ENCODE assay signal across 8 cellular contexts in genomic region chr18:79951545-79952456, GRCh38. TPM values are rescaled to one million over a fixed set of nuclear protein-coding genes. Genes with fewer than 3 reads are reported as not detected.
DNase-seq lines count a peak whose midpoint lies in the region; ATAC-seq, FAIRE-seq and TF ChIP-seq lines count a peak whose summit lies in the region.

TSS of gene SLC66A2 (minus strand) at chr18:79951653. CDS start at chr18:79950926, 727 bp downstream.

- peak within 1 kb of the TSS; percentile 74 for H3K27ac ChIP-seq in SJSA1
- peak within 1 kb of the TSS; percentile 87 for H3K27ac ChIP-seq in neutrophil
- H3K27ac ChIP-seq in substantia nigra (ENCODE audit: low read depth, low read length, poor library complexity, severe bottlenecking) = peak within 1 kb of the TSS; percentile 49

- DNase-seq in DMS153 treated with DMSO at 0.1 percent for 48 hours (lab: John Stamatoyannopoulos, UW; ENCODE audit: unreplicated experiment) = peak; percentile 22
- peak; percentile 63 for DNase-seq in Jurkat, Clone E6-1 (ENCODE audit: low read depth, low spot score)
- peak; percentile 62 to 92 for DNase-seq in SJSA1 (ENCODE audit: low read depth in 1 of 2, low spot score in 2 of 2)
- peak; percentile 92 for DNase-seq in activated gamma-delta T cell treated with anti-CD3 and anti-CD28 coated beads, Interleukin-2, amount 50 U/mL, for 16 hours (ENCODE audit: low read depth)
- DNase-seq in frontal cortex (ENCODE audit: low spot score in 2 of 2) = peak; percentile 98 to 99
- DNase-seq in substantia nigra (lab: John Stamatoyannopoulos, UW) = peak; percentile 44 to 97 (median 82)

- peaks cover 14% of the 10 kb centered on the region for H3K4me1 ChIP-seq in SJSA1 (replicated peaks)
- peaks cover 14 to 26% of the 10 kb centered on the region in 2 experiments for H3K4me1 ChIP-seq in neutrophil (ENCODE audit: control insufficient read depth in 1 of 2, insufficient read depth in 1 of 2, low read depth in 1 of 2, low read length in 1 of 2)

- peak; percentile 80 for ATAC-seq in GM21526 (IDR thresholded peaks at IDR 0.05; ENCODE audit: low FRiP score, unreplicated experiment)

- H3K9me3 ChIP-seq in SJSA1 (replicated peaks) = peaks cover 4% of the 10 kb centered on the region
- no peaks in the 10 kb centered on the region for H3K9me3 ChIP-seq in neutrophil

- no peak for TF ChIP-seq CTCF in neutrophil (IDR thresholded peaks at IDR 0.05)

- no peaks in the 10 kb centered on the region for H3K27me3 ChIP-seq in SJSA1 (replicated peaks)
- peaks cover 15% of the 10 kb centered on the region for H3K27me3 ChIP-seq in neutrophil

- peak within 1 kb of the TSS; percentile 59 for H3K4me3 ChIP-seq in Jurkat, Clone E6-1 (ENCODE audit: low read length)
- H3K4me3 ChIP-seq in SJSA1 (peak within 1 kb of the TSS; percentile 74), neutrophil (ENCODE audit: low read depth in 1 of 2, low read length in 1 of 2) (peak within 1 kb of the TSS; percentile 62 to 99)

- H3K36me3 ChIP-seq in SJSA1 = peaks cover 22% of the 10 kb centered on the region
- peaks cover 6% of the 10 kb centered on the region for H3K36me3 ChIP-seq in neutrophil

- FAIRE-seq in frontal cortex (lab: Jason Lieb, UNC) = no peak

RNA-seq across cellular contexts. Expression of gene SLC66A2, which starts in this region (rescaled TPM):
- 27.0 TPM for polyA plus RNA-seq in Jurkat, Clone E6-1 (2012; ENCODE audit: insufficient read depth, insufficient read length)
- 37.7 and 41.2 TPM in 2 replicates for total RNA-seq in SJSA1 (2014; rRNA removed; shearing (Covaris generic))
- 29.8 TPM for total RNA-seq in frontal cortex

Comparison
In these comparisons a context has a peak if more than half of its experiments do, and no peak if none do; other contexts are left out.
1. Peak in every context shown above with its lines: DNase-seq, ATAC-seq, H3K4me3 ChIP-seq and H3K27ac ChIP-seq.
2. DNase-seq: peak in every context shown above with its lines; median percentile 98 in frontal cortex; 92 in activated gamma-delta T cell treated with anti-CD3 and anti-CD28 coated beads, Interleukin-2, amount 50 U/mL, for 16 hours; 82 in substantia nigra; 77 in SJSA1; 63 in Jurkat, Clone E6-1; 22 in DMS153 treated with DMSO at 0.1 percent for 48 hours.